Comparison of ENCODE assay signal across 22 cellular contexts in genomic region chr11:18463439-18463838, GRCh38.
"Had no signal": no experiment of that assay in that cellular context is flagged by ENCODE, and none has a peak within 500 bp of the region (broad histone marks: within the 10 kb centered on the region; RNA-seq: fewer than 3 reads in every experiment).

No MANE protein-coding gene starts in this region.

- DNase-seq: cortex of kidney; effector memory CD8-positive, alpha-beta T cell; erythroblast; esophagus squamous epithelium; foreskin melanocyte; head of caudate nucleus; left ventricle myocardium superior; lower lobe of right lung; naive thymus-derived CD8-positive, alpha-beta T cell; nephron progenitor cell; occipital lobe; ovary; retina; right lobe of liver; small intestine; stimulated activated CD4-positive, alpha-beta T cell treated with anti-CD3 and anti-CD28 coated beads, Interleukin-15, amount 100 ng/mL, for 24 hours; stimulated activated CD4-positive, alpha-beta T cell treated with anti-CD3 and anti-CD28 coated beads, Interleukin-2, amount 100 ng/mL, for 48 hours; stimulated activated naive B cell treated with anti-CD40 and anti-IgM and Interleukin-4, amounts not matched to agents 10 μg/mL and 1 μg/mL and 100 μg/mL, for 72 hours; upper lobe of right lung; uterus had no signal

- H3K4me1 ChIP-seq: esophagus squamous epithelium, lower lobe of right lung, right lobe of liver, tibial nerve, upper lobe of right lung, uterus had no signal

- H3K4me3 ChIP-seq: esophagus squamous epithelium, lower lobe of right lung, ovary, right lobe of liver, thoracic aorta, tibial nerve, upper lobe of right lung, uterus had no signal

- H3K27me3 ChIP-seq: ovary, right lobe of liver, tibial nerve, upper lobe of right lung, uterus had no signal

- H3K9me3 ChIP-seq: esophagus squamous epithelium, lower lobe of right lung, ovary, right lobe of liver, thoracic aorta, tibial nerve, upper lobe of right lung, uterus had no signal

- H3K27ac ChIP-seq: esophagus squamous epithelium, lower lobe of right lung, ovary, right lobe of liver, thoracic aorta, tibial nerve, upper lobe of right lung, uterus had no signal

- H3K36me3 ChIP-seq: esophagus squamous epithelium, lower lobe of right lung, ovary, right lobe of liver, thoracic aorta, upper lobe of right lung, uterus had no signal

- ATAC-seq: effector memory CD8-positive, alpha-beta T cell; left ventricle myocardium superior; lower lobe of right lung; naive thymus-derived CD8-positive, alpha-beta T cell; right lobe of liver; stimulated activated naive B cell treated with anti-CD40 and anti-IgM and Interleukin-4, amounts not matched to agents 10 μg/mL and 1 μg/mL and 100 μg/mL, for 72 hours; upper lobe of right lung had no signal
